13 cellular contexts compared by ENCODE assay signal in genomic region chr11:64729851-64730382, GRCh38. TPM values are rescaled to one million over a fixed set of nuclear protein-coding genes. Genes with fewer than 3 reads are reported as not detected.
DNase-seq lines count a peak whose midpoint lies in the region; ATAC-seq, FAIRE-seq and TF ChIP-seq lines count a peak whose summit lies in the region.
"Had no signal": no experiment of that assay in that cellular context is flagged by ENCODE, and none has a peak within 500 bp of the region (broad histone marks: within the 10 kb centered on the region; RNA-seq: fewer than 3 reads in every experiment).

No MANE protein-coding gene starts in this region.

- H3K18ac ChIP-seq in mesenchymal stem cell (ENCODE audit: low read depth in 1 of 2, low read length in 2 of 2), result no peak overlapping the region

- H3K4ac ChIP-seq in mesenchymal stem cell (ENCODE audit: low read depth in 1 of 2, low read length in 2 of 2), result no peak overlapping the region

- H3K4me2 ChIP-seq in astrocyte (ENCODE audit: low read length), result peak overlapping the region; percentile 22
- H3K4me2 ChIP-seq in mesenchymal stem cell (ENCODE audit: low read length, poor library complexity, severe bottlenecking), result peak overlapping the region; percentile 40
- H3K4me2 ChIP-seq in OCI-LY7 (ENCODE audit: low read length), result no peak overlapping the region

- H3K27me3 Mint-ChIP-seq in astrocyte (ENCODE audit: low read depth, unreplicated experiment), result peaks cover 44% of the 10 kb centered on the region
- H3K27me3 Mint-ChIP-seq in naive thymus-derived CD4-positive, alpha-beta T cell, result no peaks in the 10 kb centered on the region

- peak overlapping the region; percentile 43 for H3K4me3 ChIP-seq in HUES6 (ENCODE audit: low read depth, low read length)
- H3K4me3 ChIP-seq in astrocyte (ENCODE audit: insufficient read depth, low read depth, low read length), result no peak overlapping the region
- H3K4me3 ChIP-seq in mesenchymal stem cell (ENCODE audit: insufficient read depth in 1 of 2, low read depth in 1 of 2, low read length in 2 of 2), result no peak overlapping the region
- no peak overlapping the region for H3K4me3 ChIP-seq in OCI-LY7 (ENCODE audit: low read depth, low read length, poor library complexity, severe bottlenecking)
- H3K4me3 ChIP-seq in naive thymus-derived CD4-positive, alpha-beta T cell (ENCODE audit: low read length), result no peak overlapping the region
- H3K4me3 ChIP-seq: MG63 had no signal

- no peak overlapping the region for H3K9ac ChIP-seq in HUES6 (ENCODE audit: low read length)
- H3K9ac ChIP-seq in astrocyte (ENCODE audit: low read length), result no peak overlapping the region
- H3K9ac ChIP-seq in mesenchymal stem cell (ENCODE audit: low read length), result no peak overlapping the region

- BruUV-seq in OCI-LY7 (replicated peaks; lab: Mats Ljungman, UMichigan), result no TSS peak

- ATAC-seq in naive thymus-derived CD4-positive, alpha-beta T cell, result no peak

- no peak overlapping the region for H3K27ac Mint-ChIP-seq in astrocyte (ENCODE audit: unreplicated experiment)
- H3K27ac Mint-ChIP-seq in naive thymus-derived CD4-positive, alpha-beta T cell, result peak overlapping the region in 1 of 9 donors; percentile 67

- DNase-seq in NCI-H146 (lab: John Stamatoyannopoulos, UW) (peak; percentile 58), NCI-H146 treated with DMSO at 0.1 percent for 48 hours (lab: John Stamatoyannopoulos, UW; ENCODE audit: unreplicated experiment) (no peak), astrocyte (ENCODE audit: low read depth) (no peak), mesenchymal stem cell (peak; percentile 18), OCI-LY7 (ENCODE audit: low spot score) (no peak)
- DNase-seq in naive thymus-derived CD4-positive, alpha-beta T cell, result no peak
- DNase-seq in NK-92 treated with Interleukin-12 subunit alpha and Interleukin-12 subunit beta, amount 100 ng/mL, for 24 hours (lab: John Stamatoyannopoulos, UW), result no peak
- DNase-seq: activated CD4-positive, alpha-beta T cell treated with anti-CD3 and anti-CD28 coated beads, Interleukin-2, amount 50 U/mL, for 4 hours; central memory CD4-positive, alpha-beta T cell; MG63 had no signal

- H3K27ac ChIP-seq in HUES6 (ENCODE audit: low read depth, low read length) (no peak overlapping the region), astrocyte (ENCODE audit: low read depth, low read length) (no peak overlapping the region), mesenchymal stem cell (ENCODE audit: low read length, poor library complexity, severe bottlenecking) (no peak overlapping the region), OCI-LY7 (ENCODE audit: low read depth, low read length, poor library complexity, severe bottlenecking) (no peak overlapping the region)
- no peak overlapping the region for H3K27ac ChIP-seq in naive thymus-derived CD4-positive, alpha-beta T cell (ENCODE audit: low read depth, low read length)

- H3K79me2 ChIP-seq in astrocyte (ENCODE audit: insufficient read depth, low read length) (no peaks in the 10 kb centered on the region), OCI-LY7 (ENCODE audit: insufficient read depth, low read depth, low read length) (no peaks in the 10 kb centered on the region)

- H3K36me3 Mint-ChIP-seq in astrocyte (ENCODE audit: low read depth, unreplicated experiment), result peaks cover 2% of the 10 kb centered on the region
- peaks cover 0 to 43% (median 14%) of the 10 kb centered on the region in 5 donors for H3K36me3 Mint-ChIP-seq in naive thymus-derived CD4-positive, alpha-beta T cell

- TF ChIP-seq CTCF in astrocyte (IDR thresholded peaks at IDR 0.05; ENCODE audit: insufficient read depth, low read depth, low read length) (no peak), OCI-LY7 (conservative IDR thresholded peaks at IDR 0.05; ENCODE audit: low read length) (no peak)

- no peak overlapping the region for H3K23ac ChIP-seq in mesenchymal stem cell (ENCODE audit: low read length in 2 of 2)

- intact Hi-C loops in OCI-LY7 (cut with micrococcal nuclease; ENCODE audit: unreplicated experiment), result no loop called here
- intact Hi-C loops in naive thymus-derived CD4-positive, alpha-beta T cell (cut with micrococcal nuclease), result no loop called here

- peak overlapping the region; percentile 14 for H3K4me3 Mint-ChIP-seq in astrocyte (ENCODE audit: unreplicated experiment)
- no peak overlapping the region for H3K4me3 Mint-ChIP-seq in naive thymus-derived CD4-positive, alpha-beta T cell

- H3K27me3 ChIP-seq in HUES6 (ENCODE audit: control insufficient read depth, insufficient read depth, low read length) (peaks cover 7% of the 10 kb centered on the region; the same call in 1 of the 2 replicates), astrocyte (ENCODE audit: insufficient read depth, low read length) (peaks cover 12% of the 10 kb centered on the region), mesenchymal stem cell (ENCODE audit: control insufficient read depth in 1 of 2, insufficient read depth in 1 of 2, low read length in 2 of 2) (peaks cover 39 to 53% of the 10 kb centered on the region in 2 experiments)
- no peaks in the 10 kb centered on the region for H3K27me3 ChIP-seq in naive thymus-derived CD4-positive, alpha-beta T cell (ENCODE audit: control insufficient read depth in 2 of 2, insufficient read depth in 2 of 2, low read length in 2 of 2)
- H3K27me3 ChIP-seq: MG63 had no signal

- no peaks in the 10 kb centered on the region for H3K9me2 ChIP-seq in OCI-LY7 (ENCODE audit: insufficient read depth, low read length)

- H3K4me1 ChIP-seq in HUES6 (ENCODE audit: control insufficient read depth, insufficient read depth, low read length) (peaks cover 33% of the 10 kb centered on the region), astrocyte (ENCODE audit: insufficient read depth, low read length) (no peaks in the 10 kb centered on the region), mesenchymal stem cell (ENCODE audit: control insufficient read depth, insufficient read depth, low read depth, low read length) (peaks cover 5% of the 10 kb centered on the region), OCI-LY7 (ENCODE audit: insufficient read depth, low read length, poor library complexity, severe bottlenecking) (peaks cover 3% of the 10 kb centered on the region)
- peaks cover 0 to 6% of the 10 kb centered on the region in 2 donors for H3K4me1 ChIP-seq in naive thymus-derived CD4-positive, alpha-beta T cell (ENCODE audit: control insufficient read depth in 2 of 2, insufficient read depth in 2 of 2, low read length in 2 of 2)

- no peak overlapping the region for H2BK15ac ChIP-seq in mesenchymal stem cell (ENCODE audit: low read depth, poor library complexity, severe bottlenecking)

- no peaks in the 10 kb centered on the region for H3K36me3 ChIP-seq in HUES6 (ENCODE audit: control insufficient read depth, insufficient read depth, low read length)
- no peaks in the 10 kb centered on the region for H3K36me3 ChIP-seq in astrocyte (ENCODE audit: insufficient read depth, low read length)
- no peaks in the 10 kb centered on the region for H3K36me3 ChIP-seq in mesenchymal stem cell (ENCODE audit: control insufficient read depth in 1 of 2, insufficient read depth in 2 of 2, low read depth in 1 of 2, low read length in 2 of 2)
- H3K36me3 ChIP-seq in OCI-LY7 (ENCODE audit: insufficient read depth, low read length), result peaks cover 64% of the 10 kb centered on the region
- H3K36me3 ChIP-seq in naive thymus-derived CD4-positive, alpha-beta T cell (ENCODE audit: control insufficient read depth in 2 of 3, insufficient read depth in 3 of 3, low read length in 3 of 3), result peaks cover 5 to 85% (median 28%) of the 10 kb centered on the region in 3 experiments
- H3K36me3 ChIP-seq: MG63 had no signal

- no peaks in the 10 kb centered on the region for H4K20me1 ChIP-seq in astrocyte (ENCODE audit: insufficient read depth, low read length)
- no peaks in the 10 kb centered on the region for H4K20me1 ChIP-seq in OCI-LY7 (ENCODE audit: insufficient read depth, low read length)

- 21% methylated on average over 20 of the region's 21 CpGs for WGBS in mesenchymal stem cell

- CTCF ChIA-PET in OCI-LY7 (lab: Charles Lee; ENCODE audit: unreplicated experiment), result no interaction called here
- CTCF ChIA-PET in naive thymus-derived CD4-positive, alpha-beta T cell (lab: Charles Lee), result no interaction called here

- no peaks in the 10 kb centered on the region for H3K9me3 ChIP-seq in HUES6 (ENCODE audit: control insufficient read depth, insufficient read depth, low read depth, low read length)
- H3K9me3 ChIP-seq in astrocyte (ENCODE audit: insufficient read depth, low read depth, low read length), result no peaks in the 10 kb centered on the region
- H3K9me3 ChIP-seq in mesenchymal stem cell (ENCODE audit: control insufficient read depth, low read length), result no peaks in the 10 kb centered on the region
- no peaks in the 10 kb centered on the region for H3K9me3 ChIP-seq in OCI-LY7 (ENCODE audit: low read length)
- no peaks in the 10 kb centered on the region for H3K9me3 ChIP-seq in naive thymus-derived CD4-positive, alpha-beta T cell (ENCODE audit: control insufficient read depth in 2 of 3, low read length in 3 of 3)
- H3K9me3 ChIP-seq: MG63 had no signal

- no peak overlapping the region for H2BK120ac ChIP-seq in mesenchymal stem cell (ENCODE audit: low read depth, low read length)

- peak overlapping the region; percentile 79 for H4K8ac ChIP-seq in mesenchymal stem cell (ENCODE audit: low read length)

- peaks cover 3% of the 10 kb centered on the region for H3K4me1 Mint-ChIP-seq in astrocyte (ENCODE audit: low read depth, unreplicated experiment)
- H3K4me1 Mint-ChIP-seq in naive thymus-derived CD4-positive, alpha-beta T cell, result peaks cover 0 to 34% (median 27%) of the 10 kb centered on the region in 7 donors

- H2BK12ac ChIP-seq in mesenchymal stem cell (ENCODE audit: low read length in 2 of 2), result no peak overlapping the region

- H4K91ac ChIP-seq in mesenchymal stem cell (ENCODE audit: low read length), result no peak overlapping the region

- H3K79me1 ChIP-seq in mesenchymal stem cell (replicated peaks; ENCODE audit: low read length, poor library complexity, severe bottlenecking), result no peaks in the 10 kb centered on the region

- no peak overlapping the region for H2AK5ac ChIP-seq in mesenchymal stem cell (ENCODE audit: low read length, severe bottlenecking)

- no peak overlapping the region for H2AFZ ChIP-seq in astrocyte (ENCODE audit: low read depth, low read length)
- no peak overlapping the region for H2AFZ ChIP-seq in mesenchymal stem cell (ENCODE audit: low read depth, low read length)
- H2AFZ ChIP-seq in OCI-LY7 (ENCODE audit: low read length), result no peak overlapping the region

- POLR2A ChIA-PET in OCI-LY7 (lab: Charles Lee), result no interaction called here
- POLR2A ChIA-PET in naive thymus-derived CD4-positive, alpha-beta T cell (lab: Charles Lee), result interaction anchor here (1.5 kb wide), 1 partner anchor 14 kb away, joined by 6 read pairs; the partner anchor contains the start of gene RASGRP2

- H3K9me3 Mint-ChIP-seq in astrocyte (ENCODE audit: unreplicated experiment), result no peaks in the 10 kb centered on the region
- no peaks in the 10 kb centered on the region for H3K9me3 Mint-ChIP-seq in naive thymus-derived CD4-positive, alpha-beta T cell

- no peak overlapping the region for H2BK5ac ChIP-seq in mesenchymal stem cell (ENCODE audit: low read depth, low read length, poor library complexity, severe bottlenecking)

- H3K14ac ChIP-seq in mesenchymal stem cell (ENCODE audit: low read length in 2 of 2), result no peak overlapping the region

- FAIRE-seq in astrocyte (lab: Jason Lieb, UNC), result no peak
- FAIRE-seq: A204.1, urothelium cell line had no signal

RNA-seq across cellular contexts. Expression of gene NRXN2, which starts 6.9 kb away (rescaled TPM):
- total RNA-seq in astrocyte, result 0.14 and 0.17 TPM in 2 replicates
- 0.06 TPM for polyA plus RNA-seq in mesenchymal stem cell (2013, experiment 1 of 2)
- 0.15 TPM for polyA plus RNA-seq in mesenchymal stem cell (2013, experiment 2 of 2)
- 2.2 and 2.4 TPM in 2 replicates for total RNA-seq in OCI-LY7 (2014; rRNA removed; shearing (Covaris generic))
- total RNA-seq in OCI-LY7 (2022), result 1.6 and 3.3 TPM in 2 replicates
- under 1 TPM in 3 of 5 experiments, not detected in 2; 0.07 to 0.71 (median 0.27) TPM for total RNA-seq in naive thymus-derived CD4-positive, alpha-beta T cell
- not detected for polyA plus RNA-seq in naive thymus-derived CD4-positive, alpha-beta T cell

RNA-seq across cellular contexts. Expression of gene RASGRP2, which starts 14.0 kb away (rescaled TPM):
- 3.9 and 5.4 TPM in 2 replicates for total RNA-seq in astrocyte
- 0.70 TPM for polyA plus RNA-seq in mesenchymal stem cell (2013, experiment 1 of 2)
- polyA plus RNA-seq in mesenchymal stem cell (2013, experiment 2 of 2), result 1.0 TPM
- 127 and 145 TPM in 2 replicates for total RNA-seq in OCI-LY7 (2014; rRNA removed; shearing (Covaris generic))
- 195 and 205 TPM in 2 replicates for total RNA-seq in OCI-LY7 (2022)
- total RNA-seq in naive thymus-derived CD4-positive, alpha-beta T cell, result 100 to 1,000 TPM; 211 to 697 (median 654) TPM
- 100 to 1,000 TPM; 197 to 312 TPM for polyA plus RNA-seq in naive thymus-derived CD4-positive, alpha-beta T cell

RNA-seq across cellular contexts. Expression of gene PYGM, which starts 29.9 kb away (rescaled TPM):
- total RNA-seq in astrocyte, result 0.68 and 1.0 TPM in 2 replicates
- 0.18 TPM for polyA plus RNA-seq in mesenchymal stem cell (2013, experiment 1 of 2)
- 0.21 TPM for polyA plus RNA-seq in mesenchymal stem cell (2013, experiment 2 of 2)
- 2.2 and 10.1 TPM in 2 replicates for total RNA-seq in OCI-LY7 (2014; rRNA removed; shearing (Covaris generic))
- total RNA-seq in OCI-LY7 (2022), result 2.2 and 2.4 TPM in 2 replicates
- 10 to 100 TPM in 4 of 5 experiments, 1 to 10 TPM in 1; 8.0 to 16.2 (median 13.9) TPM for total RNA-seq in naive thymus-derived CD4-positive, alpha-beta T cell
- under 1 TPM; 0.26 to 0.64 TPM for polyA plus RNA-seq in naive thymus-derived CD4-positive, alpha-beta T cell

RNA-seq across cellular contexts. Expression of gene SF1, which starts 48.4 kb away (rescaled TPM):
- total RNA-seq in astrocyte (210 and 215 TPM in 2 replicates), OCI-LY7 (2022) (535 TPM in 2 replicates)
- polyA plus RNA-seq in mesenchymal stem cell (2013, experiment 1 of 2), result 124 TPM
- 118 TPM for polyA plus RNA-seq in mesenchymal stem cell (2013, experiment 2 of 2)
- 247 and 261 TPM in 2 replicates for total RNA-seq in OCI-LY7 (2014; rRNA removed; shearing (Covaris generic))
- 1,000 to 10,000 TPM in 2 of 5 experiments, 100 to 1,000 TPM in 3; 462 to 1,612 (median 904) TPM for total RNA-seq in naive thymus-derived CD4-positive, alpha-beta T cell
- 100 to 1,000 TPM; 101 to 155 TPM for polyA plus RNA-seq in naive thymus-derived CD4-positive, alpha-beta T cell

Comparison
In these comparisons a context has a peak if more than half of its experiments do, and no peak if none do; other contexts are left out.
1. DNase-seq: peak in NCI-H146 (single experiment) and mesenchymal stem cell (single experiment); none in NCI-H146 treated with DMSO at 0.1 percent for 48 hours (single experiment), astrocyte (single experiment), OCI-LY7 (single experiment), naive thymus-derived CD4-positive, alpha-beta T cell (0 of 9) and NK-92 treated with Interleukin-12 subunit alpha and Interleukin-12 subunit beta, amount 100 ng/mL, for 24 hours (single experiment).
2. RNA of gene RASGRP2, which starts 14.0 kb away (total RNA-seq): 211 to 697 TPM in naive thymus-derived CD4-positive, alpha-beta T cell and 127 to 205 TPM in OCI-LY7; 3.9 to 5.4 TPM in astrocyte; every median in the first group is over 10 times any median in the second.